ENCODE assay signal across 12 cellular contexts in the genomic region with DNA sequence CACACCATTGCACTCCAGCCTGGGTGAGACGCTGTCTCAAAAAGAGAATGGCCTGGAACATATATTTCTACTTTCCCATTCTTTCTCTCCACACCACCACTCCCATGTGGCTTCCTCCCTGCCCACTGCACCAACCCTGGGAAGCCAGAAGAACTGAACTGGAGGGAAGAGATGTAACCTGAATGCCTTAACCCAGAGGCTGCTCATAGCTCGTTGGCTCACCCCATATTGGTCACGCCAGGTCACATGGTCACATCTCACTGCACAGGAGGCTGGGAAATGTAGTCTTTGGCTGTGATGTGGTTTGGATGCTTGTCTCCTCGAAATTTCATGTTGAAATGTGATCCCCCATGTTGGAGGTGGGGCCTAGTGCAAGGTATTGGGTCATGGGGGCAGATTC. TPM values are rescaled to one million over a fixed set of nuclear protein-coding genes. Genes with fewer than 3 reads are reported as not detected.
DNase-seq lines count a peak whose midpoint lies in the region; TF ChIP-seq lines count a peak whose summit lies in the region.
"Had no signal": no experiment of that assay in that cellular context is flagged by ENCODE, and none has a peak within 500 bp of the region (broad histone marks: within the 10 kb centered on the region; RNA-seq: fewer than 3 reads in every experiment).

No MANE protein-coding gene starts in this region.

- no peaks in the 10 kb centered on the region for H3K9me3 ChIP-seq in ascending aorta
- H3K9me3 ChIP-seq: Caco-2, right atrium auricular region had no signal

- POLR2A ChIA-PET in RWPE1 (lab: Yijun Ruan, JAX; ENCODE audit: low non-redundant PET) = no interaction called here

- no peaks in the 10 kb centered on the region for H3K4me1 ChIP-seq in ascending aorta
- H3K4me1 ChIP-seq: Caco-2, right atrium auricular region had no signal

- TF ChIP-seq CTCF in RWPE1 (conservative IDR thresholded peaks at IDR 0.05; ENCODE audit: low read depth) = no peak
- TF ChIP-seq CTCF in ascending aorta (IDR thresholded peaks at IDR 0.05) = no peak

- H3K27me3 ChIP-seq in ascending aorta = no peaks in the 10 kb centered on the region
- H3K27me3 ChIP-seq: right atrium auricular region had no signal

- no peak overlapping the region for H3K4me3 ChIP-seq in ascending aorta
- H3K4me3 ChIP-seq: right atrium auricular region had no signal

- no peak overlapping the region for H3K27ac ChIP-seq in RWPE1
- no peak overlapping the region for H3K27ac ChIP-seq in ascending aorta
- H3K27ac ChIP-seq: right atrium auricular region had no signal

- intact Hi-C loops in ascending aorta (cut with DNase I) = no loop called here

- CTCF ChIA-PET in RWPE1 (lab: Yijun Ruan, JAX) = interaction anchor here (0.6 to 0.7 kb wide), 2 partner anchors 70 to 1616 kb away, joined by 3 to 4 read pairs; no protein-coding TSS in a partner anchor

- DNase-seq in COLO829 (ENCODE audit: low spot score) = peak; percentile 59
- peak; percentile 44 for DNase-seq in H4 (ENCODE audit: low spot score)
- DNase-seq in RWPE1 (ENCODE audit: low spot score) = peak; percentile 23
- DNase-seq in iPS DF 4.7 (ENCODE audit: extremely low read depth, low spot score) = peak; percentile 11
- no peak for DNase-seq in activated effector memory CD4-positive, alpha-beta T cell treated with Interleukin-2 at 50 U/mL for 16 hours
- no peak for DNase-seq in ascending aorta (ENCODE audit: low spot score in 2 of 2)
- DNase-seq in SK-N-DZ (ENCODE audit: low spot score) = no peak
- no peak for DNase-seq in T-helper 1 cell
- DNase-seq: activated CD8-positive, alpha-beta memory T cell treated with anti-CD3 and anti-CD28 coated beads, Interleukin-2, amount 10 ng/mL, durations not matched to agents 7 days and 5 days; anterior cingulate cortex had no signal

- H3K36me3 ChIP-seq in ascending aorta = no peaks in the 10 kb centered on the region
- H3K36me3 ChIP-seq: right atrium auricular region had no signal

RNA-seq across cellular contexts. Expression of a gene that starts 5.9 kb away (rescaled TPM):
- total RNA-seq in H4 (2014; rRNA removed; shearing (Covaris generic)) = 0.02 TPM in 1 of 2 replicates, not detected in the other
- not detected for total RNA-seq in ascending aorta
- polyA plus RNA-seq in SK-N-DZ (2014; cell fraction: cytosol; rRNA removed) = not detected in 2 replicates
- not detected in 2 replicates for polyA plus RNA-seq in SK-N-DZ (2014; cell fraction: nucleus; rRNA removed)

Comparison
In these comparisons a context has a peak if more than half of its experiments do, and no peak if none do; other contexts are left out.
1. DNase-seq: peak in COLO829 (single experiment), H4 (single experiment), RWPE1 (single experiment) and iPS DF 4.7 (single experiment); none in activated effector memory CD4-positive, alpha-beta T cell treated with Interleukin-2 at 50 U/mL for 16 hours (single experiment), ascending aorta (0 of 2), SK-N-DZ (single experiment) and T-helper 1 cell (0 of 5).